In genomic region chr7:26291699-26292538, GRCh38 we compare ENCODE assay signal across 1 cellular context.
A peak's percentile ranks its signal among the peaks of the same experiment; 100 is the strongest.
TF ChIP-seq lines count a peak whose summit lies in the region.

Gene SNX10, plus strand, starts transcription at chr7:26291862. Its CDS starts 54,581 bp downstream, at chr7:26346443.

TF ChIP-seq in HepG2, 621 proteins besides CTCF, POLR2A, EP300 and RAD21 (continued from another document and continues in another):
- TF ChIP-seq FIP1L1 (IDR thresholded peaks at IDR 0.05; ENCODE audit: borderline replicate concordance, insufficient read depth, low read depth, low read length) (no peak), IRF2 (CRISPR knock-in tag; IDR thresholded peaks at IDR 0.05) (peak; percentile 60; the same call in 1 of the 2 replicates), ZNF788 (CRISPR knock-in tag; IDR thresholded peaks at IDR 0.05; ENCODE audit: borderline replicate concordance) (peak; percentile 30; the same call in 1 of the 2 replicates), POLR2AphosphoS2 (IDR thresholded peaks at IDR 0.05; ENCODE audit: low read depth, low read length) (no peak), ISX (CRISPR knock-in tag; conservative IDR thresholded peaks at IDR 0.05) (no peak; the same call in 1 of the 2 replicates), YEATS2 (CRISPR knock-in tag; IDR thresholded peaks at IDR 0.05; ENCODE audit: borderline replicate concordance) (no peak; the same call in 1 of the 2 replicates), MATR3 (CRISPR knock-in tag; IDR thresholded peaks at IDR 0.05) (no peak), RBM22 (optimal IDR thresholded peaks at IDR 0.05; ENCODE audit: low read length) (no peak), SOX6 (IDR thresholded peaks at IDR 0.05) (no peak), SOX6 (CRISPR knock-in tag; IDR thresholded peaks at IDR 0.05) (peak; percentile 28; the same call in 1 of the 2 replicates), HMGXB3 (CRISPR knock-in tag; IDR thresholded peaks at IDR 0.05; ENCODE audit: borderline replicate concordance) (peak; percentile 19; the same call in 1 of the 2 replicates), BCLAF1 (IDR thresholded peaks at IDR 0.05) (no peak), MBNL3 (CRISPR knock-in tag; conservative IDR thresholded peaks at IDR 0.05) (no peak), ZBTB7B (CRISPR knock-in tag; IDR thresholded peaks at IDR 0.05) (0 out of 2 replicates have a peak, but pooled peaks have one; percentile 56), ZBTB34 (CRISPR knock-in tag; IDR thresholded peaks at IDR 0.05) (no peak), KDM1A (CRISPR knock-in tag; IDR thresholded peaks at IDR 0.05) (no peak), ZNF281 (CRISPR knock-in tag; IDR thresholded peaks at IDR 0.05; ENCODE audit: borderline replicate concordance) (peak; percentile 37; the same call in 1 of the 2 replicates), ZSCAN29 (CRISPR knock-in tag; conservative IDR thresholded peaks at IDR 0.05) (no peak), ZHX2 (IDR thresholded peaks at IDR 0.05; ENCODE audit: low read depth) (no peak; the same call in 1 of the 2 replicates), ZHX2 (CRISPR knock-in tag; IDR thresholded peaks at IDR 0.05; ENCODE audit: borderline replicate concordance) (no peak), TBX2 (CRISPR knock-in tag; IDR thresholded peaks at IDR 0.05; ENCODE audit: borderline replicate concordance) (peak; percentile 14; the same call in 1 of the 2 replicates), SP4 (CRISPR knock-in tag; IDR thresholded peaks at IDR 0.05) (peak; percentile 76), ZNF496 (CRISPR knock-in tag; IDR thresholded peaks at IDR 0.05; ENCODE audit: insufficient replicate concordance) (no peak), ZEB1 (IDR thresholded peaks at IDR 0.05; ENCODE audit: insufficient replicate concordance, low read depth) (peak; percentile 32), ZFP91 (CRISPR knock-in tag; IDR thresholded peaks at IDR 0.05; ENCODE audit: borderline replicate concordance) (0 out of 2 replicates have a peak, but pooled peaks have one; percentile 4), BRF2 (CRISPR knock-in tag; IDR thresholded peaks at IDR 0.05) (no peak), SPEN (CRISPR knock-in tag; IDR thresholded peaks at IDR 0.05; ENCODE audit: low read depth) (peak; percentile 40; the same call in 1 of the 2 replicates), TBP (CRISPR knock-in tag; IDR thresholded peaks at IDR 0.05) (no peak), THAP7 (CRISPR knock-in tag; IDR thresholded peaks at IDR 0.05) (no peak), GLMP (CRISPR knock-in tag; IDR thresholded peaks at IDR 0.05; ENCODE audit: borderline replicate concordance) (no peak), GABPB1 (CRISPR knock-in tag; IDR thresholded peaks at IDR 0.05) (peak; percentile 81), IKZF1 (IDR thresholded peaks at IDR 0.05) (no peak), RBFOX2 (IDR thresholded peaks at IDR 0.05; ENCODE audit: low read depth, low read length) (peak; percentile 59; the same call in 1 of the 2 replicates), BCL6 (CRISPR knock-in tag; IDR thresholded peaks at IDR 0.05) (0 out of 2 replicates have a peak, but pooled peaks have one; percentile 15), TARDBP (CRISPR knock-in tag; IDR thresholded peaks at IDR 0.05) (peak; percentile 56; the same call in 1 of the 2 replicates)
